ENCODE assay signal across 1 cellular context in the genomic region with DNA sequence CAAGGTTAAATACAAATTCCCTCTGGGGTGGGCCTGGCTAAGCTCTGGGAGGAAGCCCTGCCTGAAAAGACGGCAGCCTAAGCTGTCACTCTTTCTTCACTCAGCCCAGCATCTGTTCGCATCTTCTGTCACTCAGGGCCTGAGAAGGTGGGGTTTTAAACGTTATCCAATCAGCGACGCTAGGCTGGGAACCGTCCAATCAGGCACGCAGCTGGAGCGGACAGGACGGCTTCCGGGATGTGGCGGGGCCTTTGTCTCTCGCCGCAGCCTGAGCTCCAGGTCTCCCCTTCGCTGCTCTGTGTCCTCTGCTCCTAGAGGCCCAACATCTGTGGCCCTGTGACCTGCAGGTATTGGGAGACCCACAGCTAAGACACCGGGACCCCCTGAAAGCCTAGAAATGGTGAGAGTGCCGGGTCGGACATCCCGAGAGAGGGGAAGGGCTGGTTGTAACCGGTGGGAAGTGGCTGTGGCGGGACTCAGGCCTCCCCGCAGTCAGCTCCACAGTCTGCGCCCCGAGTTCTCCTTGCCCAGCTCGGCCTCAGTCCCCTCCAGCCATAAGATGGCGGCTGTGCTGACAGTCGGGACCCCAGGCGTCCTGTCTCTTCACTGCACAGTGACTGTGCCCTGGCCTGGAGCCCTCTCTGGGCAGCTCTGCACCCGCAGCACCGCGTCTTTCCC.
TF ChIP-seq lines count a peak whose summit lies in the region.

TSS of gene ZNF431 (plus strand) at position 254 of the 678 bp plus-strand sequence. CDS start at position 398, 144 bp downstream.

TF ChIP-seq in H1, 55 proteins besides CTCF, POLR2A, EP300 and RAD21:
- TF ChIP-seq, protein P1, sequence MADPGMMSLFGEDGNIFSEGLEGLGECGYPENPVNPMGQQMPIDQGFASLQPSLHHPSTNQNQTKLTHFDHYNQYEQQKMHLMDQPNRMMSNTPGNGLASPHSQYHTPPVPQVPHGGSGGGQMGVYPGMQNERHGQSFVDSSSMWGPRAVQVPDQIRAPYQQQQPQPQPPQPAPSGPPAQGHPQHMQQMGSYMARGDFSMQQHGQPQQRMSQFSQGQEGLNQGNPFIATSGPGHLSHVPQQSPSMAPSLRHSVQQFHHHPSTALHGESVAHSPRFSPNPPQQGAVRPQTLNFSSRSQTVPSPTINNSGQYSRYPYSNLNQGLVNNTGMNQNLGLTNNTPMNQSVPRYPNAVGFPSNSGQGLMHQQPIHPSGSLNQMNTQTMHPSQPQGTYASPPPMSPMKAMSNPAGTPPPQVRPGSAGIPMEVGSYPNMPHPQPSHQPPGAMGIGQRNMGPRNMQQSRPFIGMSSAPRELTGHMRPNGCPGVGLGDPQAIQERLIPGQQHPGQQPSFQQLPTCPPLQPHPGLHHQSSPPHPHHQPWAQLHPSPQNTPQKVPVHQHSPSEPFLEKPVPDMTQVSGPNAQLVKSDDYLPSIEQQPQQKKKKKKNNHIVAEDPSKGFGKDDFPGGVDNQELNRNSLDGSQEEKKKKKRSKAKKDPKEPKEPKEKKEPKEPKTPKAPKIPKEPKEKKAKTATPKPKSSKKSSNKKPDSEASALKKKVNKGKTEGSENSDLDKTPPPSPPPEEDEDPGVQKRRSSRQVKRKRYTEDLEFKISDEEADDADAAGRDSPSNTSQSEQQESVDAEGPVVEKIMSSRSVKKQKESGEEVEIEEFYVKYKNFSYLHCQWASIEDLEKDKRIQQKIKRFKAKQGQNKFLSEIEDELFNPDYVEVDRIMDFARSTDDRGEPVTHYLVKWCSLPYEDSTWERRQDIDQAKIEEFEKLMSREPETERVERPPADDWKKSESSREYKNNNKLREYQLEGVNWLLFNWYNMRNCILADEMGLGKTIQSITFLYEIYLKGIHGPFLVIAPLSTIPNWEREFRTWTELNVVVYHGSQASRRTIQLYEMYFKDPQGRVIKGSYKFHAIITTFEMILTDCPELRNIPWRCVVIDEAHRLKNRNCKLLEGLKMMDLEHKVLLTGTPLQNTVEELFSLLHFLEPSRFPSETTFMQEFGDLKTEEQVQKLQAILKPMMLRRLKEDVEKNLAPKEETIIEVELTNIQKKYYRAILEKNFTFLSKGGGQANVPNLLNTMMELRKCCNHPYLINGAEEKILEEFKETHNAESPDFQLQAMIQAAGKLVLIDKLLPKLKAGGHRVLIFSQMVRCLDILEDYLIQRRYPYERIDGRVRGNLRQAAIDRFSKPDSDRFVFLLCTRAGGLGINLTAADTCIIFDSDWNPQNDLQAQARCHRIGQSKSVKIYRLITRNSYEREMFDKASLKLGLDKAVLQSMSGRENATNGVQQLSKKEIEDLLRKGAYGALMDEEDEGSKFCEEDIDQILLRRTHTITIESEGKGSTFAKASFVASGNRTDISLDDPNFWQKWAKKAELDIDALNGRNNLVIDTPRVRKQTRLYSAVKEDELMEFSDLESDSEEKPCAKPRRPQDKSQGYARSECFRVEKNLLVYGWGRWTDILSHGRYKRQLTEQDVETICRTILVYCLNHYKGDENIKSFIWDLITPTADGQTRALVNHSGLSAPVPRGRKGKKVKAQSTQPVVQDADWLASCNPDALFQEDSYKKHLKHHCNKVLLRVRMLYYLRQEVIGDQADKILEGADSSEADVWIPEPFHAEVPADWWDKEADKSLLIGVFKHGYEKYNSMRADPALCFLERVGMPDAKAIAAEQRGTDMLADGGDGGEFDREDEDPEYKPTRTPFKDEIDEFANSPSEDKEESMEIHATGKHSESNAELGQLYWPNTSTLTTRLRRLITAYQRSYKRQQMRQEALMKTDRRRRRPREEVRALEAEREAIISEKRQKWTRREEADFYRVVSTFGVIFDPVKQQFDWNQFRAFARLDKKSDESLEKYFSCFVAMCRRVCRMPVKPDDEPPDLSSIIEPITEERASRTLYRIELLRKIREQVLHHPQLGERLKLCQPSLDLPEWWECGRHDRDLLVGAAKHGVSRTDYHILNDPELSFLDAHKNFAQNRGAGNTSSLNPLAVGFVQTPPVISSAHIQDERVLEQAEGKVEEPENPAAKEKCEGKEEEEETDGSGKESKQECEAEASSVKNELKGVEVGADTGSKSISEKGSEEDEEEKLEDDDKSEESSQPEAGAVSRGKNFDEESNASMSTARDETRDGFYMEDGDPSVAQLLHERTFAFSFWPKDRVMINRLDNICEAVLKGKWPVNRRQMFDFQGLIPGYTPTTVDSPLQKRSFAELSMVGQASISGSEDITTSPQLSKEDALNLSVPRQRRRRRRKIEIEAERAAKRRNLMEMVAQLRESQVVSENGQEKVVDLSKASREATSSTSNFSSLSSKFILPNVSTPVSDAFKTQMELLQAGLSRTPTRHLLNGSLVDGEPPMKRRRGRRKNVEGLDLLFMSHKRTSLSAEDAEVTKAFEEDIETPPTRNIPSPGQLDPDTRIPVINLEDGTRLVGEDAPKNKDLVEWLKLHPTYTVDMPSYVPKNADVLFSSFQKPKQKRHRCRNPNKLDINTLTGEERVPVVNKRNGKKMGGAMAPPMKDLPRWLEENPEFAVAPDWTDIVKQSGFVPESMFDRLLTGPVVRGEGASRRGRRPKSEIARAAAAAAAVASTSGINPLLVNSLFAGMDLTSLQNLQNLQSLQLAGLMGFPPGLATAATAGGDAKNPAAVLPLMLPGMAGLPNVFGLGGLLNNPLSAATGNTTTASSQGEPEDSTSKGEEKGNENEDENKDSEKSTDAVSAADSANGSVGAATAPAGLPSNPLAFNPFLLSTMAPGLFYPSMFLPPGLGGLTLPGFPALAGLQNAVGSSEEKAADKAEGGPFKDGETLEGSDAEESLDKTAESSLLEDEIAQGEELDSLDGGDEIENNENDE (IDR thresholded peaks at IDR 0.05; ENCODE audit: insufficient replicate concordance, low read length) = no peak
- TF ChIP-seq MAX (IDR thresholded peaks at IDR 0.05) (no peak), SP4 (IDR thresholded peaks at IDR 0.05; ENCODE audit: low read length) (no peak), KDM1A (IDR thresholded peaks at IDR 0.05; ENCODE audit: borderline replicate concordance, low read length) (no peak), SIX5 (IDR thresholded peaks at IDR 0.05; ENCODE audit: low read depth, low read length) (no peak), RXRA (IDR thresholded peaks at IDR 0.05; ENCODE audit: insufficient read depth, low read depth, low read length) (no peak), POLR2AphosphoS5 (IDR thresholded peaks at IDR 0.05; ENCODE audit: low read depth, low read length) (peak; percentile 94), YY1 (IDR thresholded peaks at IDR 0.05; ENCODE audit: low read depth, low read length) (peak; percentile 89), ATF3 (IDR thresholded peaks at IDR 0.05; ENCODE audit: insufficient read depth, low read depth, low read length) (no peak), TAF7 (optimal IDR thresholded peaks at IDR 0.05; ENCODE audit: borderline replicate concordance, low read depth, low read length) (peak; percentile 14), NRF1 (IDR thresholded peaks at IDR 0.05; ENCODE audit: low read depth, low read length) (no peak), CTBP2 (IDR thresholded peaks at IDR 0.05; ENCODE audit: borderline replicate concordance, insufficient read depth, insufficient read length, low read length) (no peak), ATF2 (IDR thresholded peaks at IDR 0.05; ENCODE audit: low read length) (no peak), POU5F1 (IDR thresholded peaks at IDR 0.05; ENCODE audit: low read depth, low read length) (no peak), SP2 (IDR thresholded peaks at IDR 0.05; ENCODE audit: low read length) (peak; percentile 9; the same call in 1 of the 2 replicates), RBBP5 (IDR thresholded peaks at IDR 0.05; ENCODE audit: borderline replicate concordance, low read depth, low read length) (0 out of 2 replicates have a peak, but pooled peaks have one; percentile 49), HDAC2 (IDR thresholded peaks at IDR 0.05; ENCODE audit: borderline replicate concordance in 1 of 2, low read depth in 2 of 2, low read length in 2 of 2) (0 out of 4 replicates have a peak, but pooled peaks of 1 of the 2 experiments have one; percentile 60), CBX5 (IDR thresholded peaks at IDR 0.05; ENCODE audit: low read depth, low read length) (no peak), E2F6 (IDR thresholded peaks at IDR 0.05) (no peak), KDM4A (IDR thresholded peaks at IDR 0.05; ENCODE audit: low read depth, low read length, severe bottlenecking) (peak; percentile 38), CEBPB (IDR thresholded peaks at IDR 0.05; ENCODE audit: low read depth, low read length) (no peak), JUND (IDR thresholded peaks at IDR 0.05; ENCODE audit: low read length) (no peak), EGR1 (IDR thresholded peaks at IDR 0.05; ENCODE audit: borderline replicate concordance, low read depth, low read length) (no peak), TCF12 (IDR thresholded peaks at IDR 0.05; ENCODE audit: low read depth, low read length) (0 out of 2 replicates have a peak, but pooled peaks have one; percentile 4), MAFK (IDR thresholded peaks at IDR 0.05; ENCODE audit: low read depth, low read length) (no peak), RFX5 (IDR thresholded peaks at IDR 0.05; ENCODE audit: borderline replicate concordance, low read depth, low read length) (no peak), TBP (IDR thresholded peaks at IDR 0.05; ENCODE audit: low read depth, low read length) (peak; percentile 88), ASH2L (IDR thresholded peaks at IDR 0.05; ENCODE audit: low read length) (peak; percentile 87), GABPA (IDR thresholded peaks at IDR 0.05; ENCODE audit: borderline replicate concordance, insufficient read depth, low read length) (no peak; the same call in 1 of the 2 replicates), CHD2 (IDR thresholded peaks at IDR 0.05; ENCODE audit: low read length) (peak; percentile 68), NANOG (IDR thresholded peaks at IDR 0.05; ENCODE audit: insufficient read depth, low read depth, low read length, poor library complexity, severe bottlenecking) (no peak), SUZ12 (IDR thresholded peaks at IDR 0.05; ENCODE audit: low read length) (no peak), JUN (IDR thresholded peaks at IDR 0.05; ENCODE audit: low read depth, low read length) (no peak), TEAD4 (IDR thresholded peaks at IDR 0.05; ENCODE audit: low read depth, low read length) (no peak), EZH2 (IDR thresholded peaks at IDR 0.05; ENCODE audit: low read depth, low read length, severe bottlenecking) (no peak), BACH1 (IDR thresholded peaks at IDR 0.05; ENCODE audit: low read length) (no peak), KDM5A (IDR thresholded peaks at IDR 0.05; ENCODE audit: low read length) (no peak; the same call in 1 of the 2 replicates), CHD1 (IDR thresholded peaks at IDR 0.05; ENCODE audit: low read depth, low read length) (no peak), SP1 (IDR thresholded peaks at IDR 0.05; ENCODE audit: low read depth, low read length) (peak; percentile 90), USF2 (IDR thresholded peaks at IDR 0.05; ENCODE audit: low read length) (no peak; the same call in 1 of the 2 replicates), CREB1 (IDR thresholded peaks at IDR 0.05) (no peak), HDAC6 (IDR thresholded peaks at IDR 0.05; ENCODE audit: low read depth, low read length) (no peak), FOSL1 (IDR thresholded peaks at IDR 0.05; ENCODE audit: insufficient read depth, low read depth, low read length) (no peak), SIN3A (conservative IDR thresholded peaks at IDR 0.05 in 1 of 2, IDR thresholded peaks at IDR 0.05 in 1 of 2; ENCODE audit: low read depth in 1 of 2, low read length in 2 of 2) (peak; percentile 14 to 63; a peak in 2 of 4 replicates), RNF2 (IDR thresholded peaks at IDR 0.05; ENCODE audit: borderline replicate concordance, low read depth, low read length, missing control alignments, poor library complexity, severe bottlenecking) (no peak), SAP30 (IDR thresholded peaks at IDR 0.05; ENCODE audit: insufficient read depth, insufficient replicate concordance, low read length) (peak; percentile 71), GTF2F1 (IDR thresholded peaks at IDR 0.05; ENCODE audit: borderline replicate concordance, low read depth, low read length) (no peak), PHF8 (conservative IDR thresholded peaks at IDR 0.05; ENCODE audit: low read depth, low read length) (peak; percentile 81), SRF (IDR thresholded peaks at IDR 0.05; ENCODE audit: low read depth, low read length) (no peak), SIRT6 (IDR thresholded peaks at IDR 0.05; ENCODE audit: low read length) (no peak), TAF1 (IDR thresholded peaks at IDR 0.05; ENCODE audit: low read depth, low read length) (peak; percentile 93), ZNF274 (IDR thresholded peaks at IDR 0.05; ENCODE audit: borderline replicate concordance, extremely low read depth, low read length) (no peak), BRCA1 (IDR thresholded peaks at IDR 0.05; ENCODE audit: low read depth, low read length) (no peak), BCL11A (IDR thresholded peaks at IDR 0.05; ENCODE audit: low read depth in 2 of 2, low read length in 2 of 2) (no peak), CBX8 (IDR thresholded peaks at IDR 0.05; ENCODE audit: borderline replicate concordance, low read depth, low read length) (no peak)
